14 cellular contexts compared by ENCODE assay signal in genomic region chr11:20125927-20126326, GRCh38. TPM values are rescaled to one million over a fixed set of nuclear protein-coding genes. Genes with fewer than 3 reads are reported as not detected.
A peak's percentile ranks its signal among the peaks of the same experiment; 100 is the strongest.
DNase-seq lines count a peak whose midpoint lies in the region; ATAC-seq and TF ChIP-seq lines count a peak whose summit lies in the region.
"Had no signal": no experiment of that assay in that cellular context is flagged by ENCODE, and none has a peak within 500 bp of the region (broad histone marks: within the 10 kb centered on the region; RNA-seq: fewer than 3 reads in every experiment).

No MANE protein-coding gene starts in this region.

- no peak for ATAC-seq in HG03175 (IDR thresholded peaks at IDR 0.05; ENCODE audit: unreplicated experiment)
- ATAC-seq: activated CD4-positive, alpha-beta T cell treated with anti-CD3 and anti-CD28 coated beads for 36 hours; body of pancreas; stimulated activated effector memory CD8-positive, alpha-beta T cell treated with anti-CD3 and anti-CD28 coated beads, Interleukin-12 subunit alpha, Interleukin-12 subunit beta, amount 100 ng/mL, for 72 hours had no signal

- TF ChIP-seq CTCF in RWPE1 (conservative IDR thresholded peaks at IDR 0.05; ENCODE audit: low read depth), result no peak

- H3K27ac ChIP-seq in RWPE1, result peak overlapping the region; percentile 47
- H3K27ac ChIP-seq in epithelial cell of prostate, result peak overlapping the region; percentile 34
- H3K27ac ChIP-seq: body of pancreas had no signal

- POLR2A ChIA-PET in RWPE1 (lab: Yijun Ruan, JAX; ENCODE audit: low non-redundant PET), result no interaction called here

- DNase-seq in ELF-1 (ENCODE audit: low read depth, low spot score), result peak; percentile 14
- DNase-seq in RWPE1 (ENCODE audit: low spot score), result peak; percentile 44
- no peak for DNase-seq in epithelial cell of prostate (ENCODE audit: low read depth, low spot score)
- DNase-seq in myocyte (ENCODE audit: low read depth), result peak; percentile 15
- no peak for DNase-seq in NCI-H524 (lab: John Stamatoyannopoulos, UW)
- DNase-seq in NCI-H526 (lab: John Stamatoyannopoulos, UW), result no peak
- DNase-seq in NOMO-1 treated with dmso at 0.1 percent for 144 hours (lab: John Stamatoyannopoulos, UW; ENCODE audit: unreplicated experiment), result no peak
- DNase-seq: activated CD4-positive, alpha-beta T cell treated with anti-CD3 and anti-CD28 coated beads for 36 hours; activated T-cell treated with anti-CD3 and anti-CD28 coated beads, Interleukin-2, amount 50 U/mL, for 48 hours; body of pancreas; NCI-H187 treated with DMSO at 0.1 percent for 48 hours had no signal

- CTCF ChIA-PET in RWPE1 (lab: Yijun Ruan, JAX), result interaction anchor here (0.6 to 1.1 kb wide), 3 partner anchors 11 to 571 kb away, joined by 3 to 5 read pairs (median 4); no protein-coding TSS in a partner anchor

RNA-seq across cellular contexts. Expression of gene DBX1, which starts 34.3 kb away (rescaled TPM):
- not detected in 2 replicates for total RNA-seq in myocyte
- not detected for polyA plus RNA-seq in myocyte (2012)
- total RNA-seq: activated CD4-positive, alpha-beta T cell treated with anti-CD3 and anti-CD28 coated beads for 36 hours; body of pancreas had no signal
- polyA plus RNA-seq: IgD-negative memory B cell had no signal

Comparison
In these comparisons a context has a peak if more than half of its experiments do, and no peak if none do; other contexts are left out.
1. DNase-seq: peak in ELF-1 (single experiment), RWPE1 (single experiment) and myocyte (single experiment); none in epithelial cell of prostate (single experiment), NCI-H524 (0 of 2), NCI-H526 (0 of 2) and NOMO-1 treated with dmso at 0.1 percent for 144 hours (single experiment).